In genomic region chr10:129361676-129362376, GRCh38 we compare ENCODE assay signal across 21 cellular contexts.
DNase-seq lines count a peak whose midpoint lies in the region; ATAC-seq and TF ChIP-seq lines count a peak whose summit lies in the region.
"Had no signal": no experiment of that assay in that cellular context is flagged by ENCODE, and none has a peak within 500 bp of the region (broad histone marks: within the 10 kb centered on the region; RNA-seq: fewer than 3 reads in every experiment).

No MANE protein-coding gene starts in this region.

- TF ChIP-seq CTCF in right atrium auricular region (IDR thresholded peaks at IDR 0.05) (no peak), left lung (IDR thresholded peaks at IDR 0.05) (no peak), progenitor cell of endocrine pancreas (IDR thresholded peaks at IDR 0.05; ENCODE audit: unreplicated experiment) (no peak), transverse colon (IDR thresholded peaks at IDR 0.05) (no peak)

- peak overlapping the region; percentile 14 for H3K27ac Mint-ChIP-seq in progenitor cell of endocrine pancreas
- H3K27ac Mint-ChIP-seq: CD4-positive, CD25-positive, alpha-beta regulatory T cell; CD8-positive, alpha-beta T cell; GM23338; HFFc6 had no signal

- DNase-seq in right atrium auricular region (ENCODE audit: low spot score) = peak; percentile 2
- no peak for DNase-seq in Right ventricle myocardium inferior (ENCODE audit: missing footprints)
- DNase-seq in left lung = no peak
- no peak for DNase-seq in progenitor cell of endocrine pancreas (ENCODE audit: low spot score, unreplicated experiment)
- DNase-seq in transverse colon = no peak
- DNase-seq in NCI-H146 (lab: John Stamatoyannopoulos, UW) = no peak
- DNase-seq: 8988T; ACHN; AML-193; BE2C; Caco-2; CD4-positive, CD25-positive, alpha-beta regulatory T cell; CD8-positive, alpha-beta T cell; DMS153; DND-41; HFFc6 had no signal

- H3K36me3 Mint-ChIP-seq in progenitor cell of endocrine pancreas (ENCODE audit: insufficient read depth) = no peaks in the 10 kb centered on the region
- H3K36me3 Mint-ChIP-seq: CD4-positive, CD25-positive, alpha-beta regulatory T cell; CD8-positive, alpha-beta T cell had no signal

- H3K9me3 Mint-ChIP-seq in progenitor cell of endocrine pancreas (ENCODE audit: low read depth) = peaks cover 7% of the 10 kb centered on the region

- peaks cover 25% of the 10 kb centered on the region for H3K27me3 Mint-ChIP-seq in progenitor cell of endocrine pancreas

- no peaks in the 10 kb centered on the region for H3K36me3 ChIP-seq in right atrium auricular region
- H3K36me3 ChIP-seq in left lung = no peaks in the 10 kb centered on the region
- no peaks in the 10 kb centered on the region for H3K36me3 ChIP-seq in transverse colon
- H3K36me3 ChIP-seq: BE2C, HAP-1 had no signal

- H3K4me3 Mint-ChIP-seq in progenitor cell of endocrine pancreas (ENCODE audit: low read depth) = no peak overlapping the region
- H3K4me3 Mint-ChIP-seq: CD4-positive, CD25-positive, alpha-beta regulatory T cell; CD8-positive, alpha-beta T cell; GM23338; HFFc6 had no signal

- no peak for ATAC-seq in Right ventricle myocardium inferior
- peak; percentile 62 for ATAC-seq in left lung
- no peak for ATAC-seq in GM19023 (IDR thresholded peaks at IDR 0.05; ENCODE audit: unreplicated experiment)
- ATAC-seq: A549; CD8-positive, alpha-beta T cell; GM23338 had no signal

- H3K27ac ChIP-seq in right atrium auricular region (no peak overlapping the region), left lung (no peak overlapping the region), transverse colon (no peak overlapping the region)
- H3K27ac ChIP-seq: A549, C4-2B had no signal

- H3K4me3 ChIP-seq in right atrium auricular region (no peak overlapping the region), left lung (no peak overlapping the region), transverse colon (no peak overlapping the region)
- H3K4me3 ChIP-seq: A549, GM23338, HAP-1 had no signal

- no peak for TF ChIP-seq POLR2A in transverse colon (IDR thresholded peaks at IDR 0.05)

- peaks cover 6% of the 10 kb centered on the region for H3K4me1 Mint-ChIP-seq in progenitor cell of endocrine pancreas (ENCODE audit: low read depth)
- H3K4me1 Mint-ChIP-seq: CD4-positive, CD25-positive, alpha-beta regulatory T cell; GM23338 had no signal

- H3K9me3 ChIP-seq in right atrium auricular region (peaks cover 0 to 4% of the 10 kb centered on the region in 2 donors), left lung (no peaks in the 10 kb centered on the region), transverse colon (no peaks in the 10 kb centered on the region)
- H3K9me3 ChIP-seq: A549, BE2C, HAP-1 had no signal

- TF ChIP-seq EP300 in transverse colon (IDR thresholded peaks at IDR 0.05; ENCODE audit: low read depth) = no peak

- H3K27me3 ChIP-seq in right atrium auricular region = no peaks in the 10 kb centered on the region
- H3K27me3 ChIP-seq in left lung = no peaks in the 10 kb centered on the region
- H3K27me3 ChIP-seq in transverse colon = no peaks in the 10 kb centered on the region
- H3K27me3 ChIP-seq: BE2C had no signal

- H3K4me1 ChIP-seq in right atrium auricular region (no peaks in the 10 kb centered on the region), left lung (no peaks in the 10 kb centered on the region), transverse colon (no peaks in the 10 kb centered on the region)
- H3K4me1 ChIP-seq: A549, BE2C, Caco-2, HAP-1 had no signal

- intact Hi-C loops in Right ventricle myocardium inferior (cut with DNase I) = no loop called here
- intact Hi-C loops in left lung (cut with DNase I) = no loop called here
- intact Hi-C loops in transverse colon (cut with DNase I; ENCODE audit: low total_unique reads) = no loop called here

- in situ Hi-C loops in transverse colon (cut with MboI; ENCODE audit: low pct_ligation_motif_present in 1 of 4, low pct_unique_long_range_greater_than_20kb in 1 of 4, low sequenced_read_pairs in 3 of 4) = no loop called here

- WGBS in transverse colon (ENCODE audit: low coverage in 1 of 2), 2 donors = 76 to 81% methylated on average over 5 to 18 of the region's 18 CpGs
